Comparison of ENCODE assay signal across 22 cellular contexts in the genomic region with DNA sequence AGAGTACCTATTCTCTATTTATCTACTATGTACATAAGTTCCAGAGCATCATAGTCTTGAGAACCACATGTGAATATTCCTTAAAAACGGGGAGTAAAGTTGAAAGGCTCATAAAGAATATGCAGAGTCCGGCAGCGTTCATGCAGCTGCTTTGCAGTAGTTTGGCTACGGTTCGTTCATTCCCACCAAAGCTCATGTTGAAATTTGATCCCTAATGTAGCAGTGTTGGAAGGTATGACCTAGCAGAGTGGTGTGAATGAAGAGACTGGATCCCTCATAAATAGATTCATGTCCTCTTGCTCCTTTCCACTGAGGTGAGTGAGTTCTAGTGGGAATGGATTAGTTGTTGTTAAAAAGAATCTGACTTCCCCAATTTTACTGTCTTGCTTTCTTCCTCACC.
"Had no signal": no experiment of that assay in that cellular context is flagged by ENCODE, and none has a peak within 500 bp of the region (broad histone marks: within the 10 kb centered on the region; RNA-seq: fewer than 3 reads in every experiment).

No MANE protein-coding gene starts in this region.

- ATAC-seq: effector memory CD8-positive, alpha-beta T cell; esophagus mucosa; gastrocnemius medialis; heart right ventricle; left cardiac atrium; left lung; left ventricle myocardium superior; lower lobe of right lung; mucosa of descending colon had no signal

- DNase-seq: colonic mucosa; cortex of kidney; effector CD8-positive, alpha-beta T cell; effector memory CD8-positive, alpha-beta T cell; endodermal cell; erythroblast; esophagus squamous epithelium; foreskin fibroblast; foreskin melanocyte; gastrocnemius medialis; glutamatergic neuron; head of caudate nucleus; heart right ventricle; hippocampal formation; left cardiac atrium; left lung; left ventricle myocardium superior; lower lobe of right lung; mesenchymal stem cell; mucosa of descending colon; naive B cell had no signal
